In the genomic region with DNA sequence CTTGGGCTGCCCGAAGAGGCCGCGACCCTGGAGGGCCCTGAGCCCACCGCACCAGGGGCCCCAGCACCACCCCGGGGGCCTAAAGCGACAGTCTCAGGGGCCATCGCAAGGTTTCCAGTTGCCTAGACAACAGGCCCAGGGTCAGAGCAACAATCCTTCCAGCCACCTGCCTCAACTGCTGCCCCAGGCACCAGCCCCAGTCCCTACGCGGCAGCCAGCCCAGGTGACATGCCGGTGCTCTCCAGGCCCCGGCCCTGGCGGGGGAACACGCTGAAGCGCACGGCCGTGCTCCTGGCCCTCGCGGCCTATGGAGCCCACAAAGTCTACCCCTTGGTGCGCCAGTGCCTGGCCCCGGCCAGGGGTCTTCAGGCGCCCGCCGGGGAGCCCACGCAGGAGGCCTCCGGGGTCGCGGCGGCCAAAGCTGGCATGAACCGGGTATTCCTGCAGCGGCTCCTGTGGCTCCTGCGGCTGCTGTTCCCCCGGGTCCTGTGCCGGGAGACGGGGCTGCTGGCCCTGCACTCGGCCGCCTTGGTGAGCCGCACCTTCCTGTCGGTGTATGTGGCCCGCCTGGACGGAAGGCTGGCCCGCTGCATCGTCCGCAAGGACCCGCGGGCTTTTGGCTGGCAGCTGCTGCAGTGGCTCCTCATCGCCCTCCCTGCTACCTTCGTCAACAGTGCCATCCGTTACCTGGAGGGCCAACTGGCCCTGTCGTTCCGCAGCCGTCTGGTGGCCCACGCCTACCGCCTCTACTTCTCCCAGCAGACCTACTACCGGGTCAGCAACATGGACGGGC, we compare ENCODE assay signal across 8 cellular contexts. TPM values are rescaled to one million over a fixed set of nuclear protein-coding genes. Genes with fewer than 3 reads are reported as not detected.
DNase-seq lines count a peak whose midpoint lies in the region; ATAC-seq and TF ChIP-seq lines count a peak whose summit lies in the region.

No MANE protein-coding gene starts in this region.

- peak overlapping the region; percentile 92 for H3K27ac ChIP-seq in Panc1 (ENCODE audit: low read length)
- peak overlapping the region; percentile 92 for H3K27ac ChIP-seq in epithelial cell of prostate
- H3K27ac ChIP-seq in rectal smooth muscle tissue (ENCODE audit: low read depth, low read length), result peak overlapping the region; percentile 79

- H3K27me3 Mint-ChIP-seq in stimulated activated naive CD8-positive, alpha-beta T cell treated with anti-CD3 and anti-CD28 coated beads, Interleukin-15, Interleukin-2, amounts not matched to agents 100 ng/mL and 50 ng/mL, for 24 hours, result no peaks in the 10 kb centered on the region

- POLR2A ChIA-PET in Panc1 (lab: Charles Lee), result no interaction called here

- peaks cover 9% of the 10 kb centered on the region for H3K36me3 ChIP-seq in Panc1 (ENCODE audit: control insufficient read depth, insufficient read depth, low read length)
- H3K36me3 ChIP-seq in rectal smooth muscle tissue (ENCODE audit: control insufficient read depth, insufficient read depth, low read length), result no peaks in the 10 kb centered on the region

- CTCF ChIA-PET in Panc1 (lab: Charles Lee), result no interaction called here

- peak overlapping the region; percentile 0 for H3K9ac ChIP-seq in rectal smooth muscle tissue (ENCODE audit: low read length)

- peaks cover 12% of the 10 kb centered on the region for H3K36me3 Mint-ChIP-seq in stimulated activated naive CD8-positive, alpha-beta T cell treated with anti-CD3 and anti-CD28 coated beads, Interleukin-15, Interleukin-2, amounts not matched to agents 100 ng/mL and 50 ng/mL, for 24 hours (ENCODE audit: low read depth)

- DNase-seq in stimulated activated naive CD8-positive, alpha-beta T cell treated with anti-CD3 and anti-CD28 coated beads, Interleukin-15, Interleukin-2, amounts not matched to agents 100 U/mL and 50 U/mL, for 24 hours, result no peak
- DNase-seq in Panc1 (ENCODE audit: low read depth, low spot score), result no peak
- no peak for DNase-seq in epithelial cell of prostate (ENCODE audit: low read depth, low spot score)
- no peak for DNase-seq in DMS153 treated with DMSO at 0.1 percent for 48 hours (lab: John Stamatoyannopoulos, UW; ENCODE audit: unreplicated experiment)
- no peak for DNase-seq in NCI-H2171 treated with DMSO at 0.1 percent for 48 hours (lab: John Stamatoyannopoulos, UW)
- DNase-seq in ureter (ENCODE audit: low spot score), result no peak

- H3K9me3 ChIP-seq in Panc1 (ENCODE audit: control insufficient read depth, insufficient read depth, low read depth, low read length), result no peaks in the 10 kb centered on the region

- intact Hi-C loops in Panc1 (cut with micrococcal nuclease; ENCODE audit: unreplicated experiment), result no loop called here

- H3K4me1 ChIP-seq in Panc1 (ENCODE audit: control insufficient read depth, insufficient read depth, low read length), result peaks cover 24% of the 10 kb centered on the region
- H3K4me1 ChIP-seq in rectal smooth muscle tissue (ENCODE audit: control insufficient read depth, insufficient read depth, low read length), result peaks cover 24% of the 10 kb centered on the region

- H3K27me3 ChIP-seq in Panc1 (ENCODE audit: control insufficient read depth, insufficient read depth, low read length) (no peaks in the 10 kb centered on the region), rectal smooth muscle tissue (ENCODE audit: control insufficient read depth, insufficient read depth, low read length) (peaks cover 3% of the 10 kb centered on the region)

- no peak overlapping the region for H3K27ac Mint-ChIP-seq in stimulated activated naive CD8-positive, alpha-beta T cell treated with anti-CD3 and anti-CD28 coated beads, Interleukin-15, Interleukin-2, amounts not matched to agents 100 ng/mL and 50 ng/mL, for 24 hours

- H3K9me3 Mint-ChIP-seq in stimulated activated naive CD8-positive, alpha-beta T cell treated with anti-CD3 and anti-CD28 coated beads, Interleukin-15, Interleukin-2, amounts not matched to agents 100 ng/mL and 50 ng/mL, for 24 hours, result no peaks in the 10 kb centered on the region

- in situ Hi-C loops in Panc1 (cut with HindIII; ENCODE audit: low pct_unique_long_range_greater_than_20kb, low sequenced_read_pairs), result no loop called here

- peak overlapping the region; percentile 80 to 84 for H3K4me3 ChIP-seq in Panc1 (ENCODE audit: low read depth in 2 of 2, low read length in 2 of 2)
- H3K4me3 ChIP-seq in rectal smooth muscle tissue (ENCODE audit: low read length), result peak overlapping the region; percentile 56

- H3K4me1 Mint-ChIP-seq in stimulated activated naive CD8-positive, alpha-beta T cell treated with anti-CD3 and anti-CD28 coated beads, Interleukin-15, Interleukin-2, amounts not matched to agents 100 ng/mL and 50 ng/mL, for 24 hours (ENCODE audit: low read depth), result peaks cover 25% of the 10 kb centered on the region

- H3K4me3 Mint-ChIP-seq in stimulated activated naive CD8-positive, alpha-beta T cell treated with anti-CD3 and anti-CD28 coated beads, Interleukin-15, Interleukin-2, amounts not matched to agents 100 ng/mL and 50 ng/mL, for 24 hours, result peak overlapping the region; percentile 60

- TSS peak; percentile 74 for BruUV-seq in Panc1 (replicated peaks; lab: Mats Ljungman, UMichigan)

- TF ChIP-seq CTCF in Panc1 (IDR thresholded peaks at IDR 0.05), result no peak

- ATAC-seq in stimulated activated naive CD8-positive, alpha-beta T cell treated with anti-CD3 and anti-CD28 coated beads, Interleukin-15, Interleukin-2, amounts not matched to agents 100 U/mL and 50 U/mL, for 24 hours, result no peak
- peak; percentile 17 for ATAC-seq in Panc1

RNA-seq across cellular contexts. Expression of a gene that starts 0.6 kb away (rescaled TPM):
- 86.6 TPM for total RNA-seq in Panc1 (2021; ENCODE audit: unreplicated experiment)
- polyA plus RNA-seq in Panc1 (2012; ENCODE audit: insufficient read length), result 81.6 TPM
- total RNA-seq in ureter, result 15.1 TPM

RNA-seq across cellular contexts. Expression of a gene that starts 1.0 kb away (rescaled TPM):
- total RNA-seq in Panc1 (2021; ENCODE audit: unreplicated experiment) (432 TPM), ureter (315 TPM)
- polyA plus RNA-seq in Panc1 (2012; ENCODE audit: insufficient read length), result 455 TPM

RNA-seq across cellular contexts. Expression of a gene that starts 37.5 kb away (rescaled TPM):
- total RNA-seq in Panc1 (2021; ENCODE audit: unreplicated experiment), result 125 TPM
- 165 TPM for polyA plus RNA-seq in Panc1 (2012; ENCODE audit: insufficient read length)
- 70.3 TPM for total RNA-seq in ureter

RNA-seq across cellular contexts. Expression of a gene that starts 38.8 kb away (rescaled TPM):
- total RNA-seq in Panc1 (2021; ENCODE audit: unreplicated experiment), result 14.3 TPM
- 23.9 TPM for polyA plus RNA-seq in Panc1 (2012; ENCODE audit: insufficient read length)
- total RNA-seq in ureter, result 42.8 TPM

RNA-seq across cellular contexts. Expression of a gene that starts 51.6 kb away (rescaled TPM):
- 2.3 TPM for total RNA-seq in Panc1 (2021; ENCODE audit: unreplicated experiment)
- 2.2 TPM for polyA plus RNA-seq in Panc1 (2012; ENCODE audit: insufficient read length)
- 12.3 TPM for total RNA-seq in ureter
